10 cellular contexts compared by ENCODE assay signal in the genomic region with DNA sequence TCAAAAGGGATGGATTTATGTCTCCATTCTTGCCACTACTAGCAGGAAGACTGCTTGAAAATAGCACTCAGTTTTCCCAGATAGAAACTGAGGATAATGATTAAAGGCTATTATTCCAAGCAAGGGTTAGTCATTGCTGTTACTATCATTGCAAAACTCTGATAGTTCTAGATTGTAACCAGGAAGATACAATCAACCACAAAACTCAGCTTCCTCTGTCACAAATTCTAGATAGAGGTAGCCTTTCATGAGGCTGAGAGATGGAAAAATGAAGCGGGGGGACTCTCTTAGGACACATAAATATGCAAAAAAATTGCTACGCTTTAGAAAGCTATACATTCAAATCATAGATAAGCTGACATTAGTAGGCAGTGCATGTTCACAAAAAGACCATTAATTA. TPM values are rescaled to one million over a fixed set of nuclear protein-coding genes. Genes with fewer than 3 reads are reported as not detected.
DNase-seq lines count a peak whose midpoint lies in the region; ATAC-seq, FAIRE-seq and TF ChIP-seq lines count a peak whose summit lies in the region.
"Had no signal": no experiment of that assay in that cellular context is flagged by ENCODE, and none has a peak within 500 bp of the region (broad histone marks: within the 10 kb centered on the region; RNA-seq: fewer than 3 reads in every experiment).

No MANE protein-coding gene starts in this region.

- H3K27me3 ChIP-seq in foreskin keratinocyte (no peaks in the 10 kb centered on the region), tibial artery (no peaks in the 10 kb centered on the region)
- H3K27me3 ChIP-seq: pancreas had no signal

- DNase-seq in activated T-cell treated with anti-CD3 and anti-CD28 coated beads, Interleukin-2, amount 50 U/mL, for 4 hours, result no peak
- no peak for DNase-seq in activated T-cell treated with anti-CD3 and anti-CD28 coated beads, Interleukin-2, amount 50 U/mL, for 48 hours
- DNase-seq in foreskin keratinocyte, result no peak
- DNase-seq in tibial artery, result no peak
- no peak for DNase-seq in NCI-H82 treated with DMSO at 0.1 percent for 48 hours (lab: John Stamatoyannopoulos, UW; ENCODE audit: unreplicated experiment)
- DNase-seq in D721Med (ENCODE audit: insufficient read length, low spot score), result no peak
- DNase-seq: C1 segment of cervical spinal cord, pancreas had no signal

- peaks cover 13 to 15% (median 14%) of the 10 kb centered on the region in 3 donors for H3K36me3 ChIP-seq in tibial artery
- H3K36me3 ChIP-seq: pancreas had no signal

- peak; percentile 24 to 59 for ATAC-seq in activated T-cell treated with anti-CD3 and anti-CD28 coated beads, Interleukin-2, amount 50 U/mL, for 4 hours
- ATAC-seq in foreskin keratinocyte (peak; percentile 1), HG03139 (IDR thresholded peaks at IDR 0.05; ENCODE audit: unreplicated experiment) (no peak)

- intact Hi-C loops in tibial artery (cut with DNase I; ENCODE audit: low total_unique reads), result no loop called here

- peaks cover 17% of the 10 kb centered on the region for H3K36me3 Mint-ChIP-seq in activated T-cell treated with anti-CD3 and anti-CD28 coated beads, Interleukin-2, amount 50 U/mL, for 4 hours (ENCODE audit: insufficient read depth)

- H3K27me3 Mint-ChIP-seq in activated T-cell treated with anti-CD3 and anti-CD28 coated beads, Interleukin-2, amount 50 U/mL, for 4 hours (ENCODE audit: low read depth), result no peaks in the 10 kb centered on the region

- H3K9me3 Mint-ChIP-seq in activated T-cell treated with anti-CD3 and anti-CD28 coated beads, Interleukin-2, amount 50 U/mL, for 4 hours, result no peaks in the 10 kb centered on the region

- TF ChIP-seq CTCF in WI38 (IDR thresholded peaks at IDR 0.05; ENCODE audit: low read depth, low read length), result no peak
- no peak for TF ChIP-seq CTCF in foreskin keratinocyte (conservative IDR thresholded peaks at IDR 0.05)
- TF ChIP-seq CTCF in tibial artery (IDR thresholded peaks at IDR 0.05), result no peak
- TF ChIP-seq CTCF in D721Med (IDR thresholded peaks at IDR 0.05; ENCODE audit: insufficient read depth, missing control alignments), result no peak

- H3K27ac ChIP-seq in foreskin keratinocyte (peak overlapping the region; percentile 87), tibial artery (peak overlapping the region; percentile 75 to 79)
- H3K27ac ChIP-seq: pancreas had no signal

- no peaks in the 10 kb centered on the region for H3K9me3 ChIP-seq in tibial artery
- H3K9me3 ChIP-seq: pancreas had no signal

- no peak for FAIRE-seq in D721Med (lab: Jason Lieb, UNC)
- FAIRE-seq: pancreas had no signal

- H3K4me3 ChIP-seq in WI38 (ENCODE audit: low read depth, low read length), result peak overlapping the region; percentile 72
- peak overlapping the region; percentile 55 to 58 for H3K4me3 ChIP-seq in tibial artery

- H3K4me1 Mint-ChIP-seq in activated T-cell treated with anti-CD3 and anti-CD28 coated beads, Interleukin-2, amount 50 U/mL, for 4 hours (ENCODE audit: low read depth), result peaks cover 77% of the 10 kb centered on the region

- H3K4me3 Mint-ChIP-seq in activated T-cell treated with anti-CD3 and anti-CD28 coated beads, Interleukin-2, amount 50 U/mL, for 4 hours, result peak overlapping the region; percentile 87

- H3K4me1 ChIP-seq in foreskin keratinocyte (peaks cover 41% of the 10 kb centered on the region), tibial artery (peaks cover 0 to 69% (median 40%) of the 10 kb centered on the region in 4 donors)

RNA-seq across cellular contexts. Expression of a gene that starts 3.1 kb away (rescaled TPM):
- total RNA-seq in activated T-cell treated with anti-CD3 and anti-CD28 coated beads, Interleukin-2, amount 50 U/mL, for 4 hours, result 10 to 100 TPM; 41.2 to 82.7 (median 55.9) TPM
- total RNA-seq in foreskin keratinocyte, result 880 and 908 TPM in 2 replicates
- 712 and 776 TPM in 2 replicates for polyA plus RNA-seq in foreskin keratinocyte

Comparison
In these comparisons a context has a peak if more than half of its experiments do, and no peak if none do; other contexts are left out.
1. RNA of a gene that starts 3.1 kb away (total RNA-seq): 880 to 908 TPM in foreskin keratinocyte; 41.2 to 82.7 TPM in activated T-cell treated with anti-CD3 and anti-CD28 coated beads, Interleukin-2, amount 50 U/mL, for 4 hours; every median in the first group is over 10 times any median in the second.